10 cellular contexts compared by ENCODE assay signal in genomic region chr17:78258323-78259229, GRCh38. TPM values are rescaled to one million over a fixed set of nuclear protein-coding genes. Genes with fewer than 3 reads are reported as not detected.
DNase-seq lines count a peak whose midpoint lies in the region; ATAC-seq, FAIRE-seq and TF ChIP-seq lines count a peak whose summit lies in the region.
"Had no signal": no experiment of that assay in that cellular context is flagged by ENCODE, and none has a peak within 500 bp of the region (broad histone marks: within the 10 kb centered on the region; RNA-seq: fewer than 3 reads in every experiment).

No MANE protein-coding gene starts in this region.

- no peaks in the 10 kb centered on the region for H3K27me3 Mint-ChIP-seq in activated CD4-positive, alpha-beta T cell treated with anti-CD3 and anti-CD28 coated beads, Interleukin-2, amount 10 ng/mL, durations not matched to agents 7 days and 5 days

- peaks cover 76% of the 10 kb centered on the region for H3K4me1 Mint-ChIP-seq in activated CD4-positive, alpha-beta T cell treated with anti-CD3 and anti-CD28 coated beads, Interleukin-2, amount 10 ng/mL, durations not matched to agents 7 days and 5 days

- no peaks in the 10 kb centered on the region for H3K36me3 ChIP-seq in MG63
- H3K36me3 ChIP-seq: ovary had no signal

- TF ChIP-seq POLR2A in erythroblast (IDR thresholded peaks at IDR 0.05; ENCODE audit: low read length): no peak

- no peaks in the 10 kb centered on the region for H3K9me3 ChIP-seq in MG63
- H3K9me3 ChIP-seq: ovary had no signal

- DNase-seq in NAMALWA (ENCODE audit: low spot score) (peak; percentile 41), erythroblast (lab: John Stamatoyannopoulos, UW) (peak; percentile 82 to 90), MG63 (no peak), cerebellum (ENCODE audit: low spot score) (no peak), frontal cortex (ENCODE audit: low spot score in 2 of 2) (no peak)
- DNase-seq in activated CD4-positive, alpha-beta T cell treated with anti-CD3 and anti-CD28 coated beads, Interleukin-2, amount 10 ng/mL, durations not matched to agents 7 days and 5 days: peak; percentile 81
- peak; percentile 50 to 64 for DNase-seq in stimulated activated CD4-positive, alpha-beta T cell treated with anti-CD3 and anti-CD28 coated beads, Interleukin-12 subunit alpha, Interleukin-12 subunit beta, amount 100 ng/mL, for 24 hours (ENCODE audit: low read depth in 2 of 2)

- H3K27me3 ChIP-seq in MG63: no peaks in the 10 kb centered on the region
- H3K27me3 ChIP-seq: ovary had no signal

- FAIRE-seq in frontal cortex (lab: Jason Lieb, UNC): no peak

- H3K4me3 ChIP-seq in MG63: no peak overlapping the region
- H3K4me3 ChIP-seq: ovary had no signal

- ATAC-seq in HG03521 (IDR thresholded peaks at IDR 0.05; ENCODE audit: unreplicated experiment): no peak

- H3K4me3 Mint-ChIP-seq in activated CD4-positive, alpha-beta T cell treated with anti-CD3 and anti-CD28 coated beads, Interleukin-2, amount 10 ng/mL, durations not matched to agents 7 days and 5 days: peak overlapping the region; percentile 71

- CTCF ChIA-PET in activated CD4-positive, alpha-beta T cell treated with anti-CD3 and anti-CD28 coated beads, Interleukin-2, amount 10 ng/mL, durations not matched to agents 7 days and 5 days (lab: Charles Lee): interaction anchor here (0.5 to 1.8 kb wide), 7 partner anchors 8 to 486 kb away, joined by 3 to 7 read pairs (median 3); partner anchors contain the start of gene SOCS3

- H3K9me3 Mint-ChIP-seq in activated CD4-positive, alpha-beta T cell treated with anti-CD3 and anti-CD28 coated beads, Interleukin-2, amount 10 ng/mL, durations not matched to agents 7 days and 5 days: peaks cover 2% of the 10 kb centered on the region

- POLR2A ChIA-PET in activated CD4-positive, alpha-beta T cell treated with anti-CD3 and anti-CD28 coated beads, Interleukin-2, amount 10 ng/mL, durations not matched to agents 7 days and 5 days (lab: Charles Lee): interaction anchor here (0.7 kb wide), 1 partner anchor 134 kb away, joined by 3 read pairs; no protein-coding TSS in a partner anchor

- peaks cover 1% of the 10 kb centered on the region for H3K36me3 Mint-ChIP-seq in activated CD4-positive, alpha-beta T cell treated with anti-CD3 and anti-CD28 coated beads, Interleukin-2, amount 10 ng/mL, durations not matched to agents 7 days and 5 days (ENCODE audit: low read depth)

- H3K27ac Mint-ChIP-seq in activated CD4-positive, alpha-beta T cell treated with anti-CD3 and anti-CD28 coated beads, Interleukin-2, amount 10 ng/mL, durations not matched to agents 7 days and 5 days: peak overlapping the region; percentile 92

RNA-seq across cellular contexts. Expression of gene TMEM235, which starts 27.1 kb away (rescaled TPM):
- total RNA-seq in activated CD4-positive, alpha-beta T cell treated with anti-CD3 and anti-CD28 coated beads, Interleukin-2, amount 10 ng/mL, durations not matched to agents 7 days and 5 days: not detected
- not detected in 2 replicates for total RNA-seq in MG63 (2014; rRNA removed; shearing (Covaris generic); ENCODE audit: low replicate concordance)
- total RNA-seq in cerebellum (1.6 TPM), frontal cortex (not detected)
- total RNA-seq: M059J, ovary had no signal

RNA-seq across cellular contexts. Expression of gene BIRC5, which starts 44.5 kb away (rescaled TPM):
- total RNA-seq in activated CD4-positive, alpha-beta T cell treated with anti-CD3 and anti-CD28 coated beads, Interleukin-2, amount 10 ng/mL, durations not matched to agents 7 days and 5 days: 100 to 1,000 TPM; 113 to 117 TPM
- 188 and 218 TPM in 2 replicates for total RNA-seq in MG63 (2014; rRNA removed; shearing (Covaris generic); ENCODE audit: low replicate concordance)
- 17.6 TPM for total RNA-seq in cerebellum
- 6.9 TPM for total RNA-seq in frontal cortex

Comparison
In these comparisons a context has a peak if more than half of its experiments do, and no peak if none do; other contexts are left out.
1. DNase-seq: peak in NAMALWA (single experiment), activated CD4-positive, alpha-beta T cell treated with anti-CD3 and anti-CD28 coated beads, Interleukin-2, amount 10 ng/mL, durations not matched to agents 7 days and 5 days (single experiment), erythroblast (2 of 2) and stimulated activated CD4-positive, alpha-beta T cell treated with anti-CD3 and anti-CD28 coated beads, Interleukin-12 subunit alpha, Interleukin-12 subunit beta, amount 100 ng/mL, for 24 hours (2 of 2); none in MG63 (single experiment), cerebellum (single experiment) and frontal cortex (0 of 2).